ENCODE assay signal across 8 cellular contexts in the genomic region with DNA sequence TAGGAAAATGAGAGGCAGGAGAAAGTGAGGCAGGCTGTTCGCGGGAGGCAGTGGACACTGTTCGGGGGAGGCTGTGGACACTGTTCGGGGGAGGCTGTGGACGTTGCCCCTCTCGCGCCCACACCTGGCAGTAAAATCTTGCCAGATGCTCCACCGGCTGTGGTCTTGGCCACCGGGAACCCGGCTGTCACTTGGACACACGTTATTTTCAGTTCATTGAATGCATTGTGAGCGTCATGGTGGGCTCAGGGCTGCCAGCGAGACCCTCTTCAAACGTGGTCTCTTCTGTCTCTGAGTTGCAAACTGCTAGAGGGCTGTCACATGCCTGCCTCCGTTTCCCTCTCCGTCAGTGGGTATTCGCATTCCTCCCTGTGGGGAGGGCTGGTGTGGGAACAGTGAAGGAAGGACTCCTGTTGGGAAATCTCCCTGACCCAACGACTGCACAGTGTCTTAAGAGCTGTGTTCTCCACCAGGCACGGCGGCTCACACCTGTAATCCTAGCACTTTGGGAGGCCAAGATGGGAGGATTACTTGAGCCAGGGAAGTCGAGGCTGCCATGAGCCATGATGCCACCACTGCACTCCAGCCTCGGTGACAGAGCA. TPM values are rescaled to one million over a fixed set of nuclear protein-coding genes. Genes with fewer than 3 reads are reported as not detected.
A peak's percentile ranks its signal among the peaks of the same experiment; 100 is the strongest.
DNase-seq lines count a peak whose midpoint lies in the region; ATAC-seq and TF ChIP-seq lines count a peak whose summit lies in the region.

No MANE protein-coding gene starts in this region.

- H3K79me2 ChIP-seq in OCI-LY3 (ENCODE audit: low read length), result no peaks in the 10 kb centered on the region

- H3K4me1 Mint-ChIP-seq in CD4-positive, CD25-positive, alpha-beta regulatory T cell, result peaks cover 0 to 30% (median 3%) of the 10 kb centered on the region in 4 donors
- peaks cover 29% of the 10 kb centered on the region for H3K4me1 Mint-ChIP-seq in osteocyte (ENCODE audit: unreplicated experiment)

- H3K9me3 Mint-ChIP-seq in CD4-positive, CD25-positive, alpha-beta regulatory T cell, result no peaks in the 10 kb centered on the region
- no peaks in the 10 kb centered on the region for H3K9me3 Mint-ChIP-seq in osteocyte (ENCODE audit: unreplicated experiment)

- peaks cover 21% of the 10 kb centered on the region for H3K4me1 ChIP-seq in CD4-positive, CD25-positive, alpha-beta regulatory T cell (ENCODE audit: control insufficient read depth, insufficient read depth, low read length, poor library complexity, severe bottlenecking)
- 0 out of 2 replicates have a peak, but pooled peaks cover 2% of the 10 kb centered on the region for H3K4me1 ChIP-seq in OCI-LY3 (ENCODE audit: low read length)

- peaks cover 4% of the 10 kb centered on the region for H3K36me3 Mint-ChIP-seq in CD4-positive, CD25-positive, alpha-beta regulatory T cell
- H3K36me3 Mint-ChIP-seq in osteocyte (ENCODE audit: unreplicated experiment), result no peaks in the 10 kb centered on the region

- DNase-seq in CD4-positive, CD25-positive, alpha-beta regulatory T cell, result no peak
- DNase-seq in epithelial cell of esophagus (ENCODE audit: low read depth) (no peak), osteocyte (ENCODE audit: extremely low spot score, unreplicated experiment) (no peak), GOT3 (lab: John Stamatoyannopoulos, UW) (no peak)
- no peak for DNase-seq in activated CD8-positive, alpha-beta memory T cell treated with anti-CD3 and anti-CD28 coated beads for 24 hours

- no peaks in the 10 kb centered on the region for H3K27me3 Mint-ChIP-seq in CD4-positive, CD25-positive, alpha-beta regulatory T cell
- H3K27me3 Mint-ChIP-seq in osteocyte (ENCODE audit: unreplicated experiment), result no peaks in the 10 kb centered on the region

- peak overlapping the region in 1 of 3 donors; percentile 26 for H3K27ac Mint-ChIP-seq in CD4-positive, CD25-positive, alpha-beta regulatory T cell
- peak overlapping the region; percentile 28 for H3K27ac Mint-ChIP-seq in osteocyte (ENCODE audit: unreplicated experiment)

- peak overlapping the region; percentile 68 to 83 (median 78) for H3K4me3 Mint-ChIP-seq in CD4-positive, CD25-positive, alpha-beta regulatory T cell
- H3K4me3 Mint-ChIP-seq in osteocyte (ENCODE audit: unreplicated experiment), result peak overlapping the region; percentile 78

- H4K20me1 ChIP-seq in OCI-LY3 (ENCODE audit: insufficient read depth, low read length), result no peaks in the 10 kb centered on the region

- no peaks in the 10 kb centered on the region for H3K36me3 ChIP-seq in CD4-positive, CD25-positive, alpha-beta regulatory T cell (ENCODE audit: control insufficient read depth, insufficient read depth, low read length)
- no peaks in the 10 kb centered on the region for H3K36me3 ChIP-seq in OCI-LY3 (replicated peaks; ENCODE audit: low read depth, low read length)

- H3K9ac ChIP-seq in OCI-LY3 (ENCODE audit: low read length), result no peak overlapping the region; the same call in 1 of the 2 replicates

- H3K27ac ChIP-seq in CD4-positive, CD25-positive, alpha-beta regulatory T cell (ENCODE audit: insufficient read depth, low read length, poor library complexity, severe bottlenecking), result no peak overlapping the region
- H3K27ac ChIP-seq in OCI-LY3 (ENCODE audit: low read length), result no peak overlapping the region

- H3K4me2 ChIP-seq in OCI-LY3 (ENCODE audit: low read length), result peak overlapping the region; percentile 64

- no peaks in the 10 kb centered on the region for H3K9me3 ChIP-seq in CD4-positive, CD25-positive, alpha-beta regulatory T cell (ENCODE audit: control insufficient read depth in 2 of 2, low read length in 2 of 2)
- H3K9me3 ChIP-seq in OCI-LY3 (ENCODE audit: insufficient read depth, low read length), result no peaks in the 10 kb centered on the region

- H2AFZ ChIP-seq in OCI-LY3 (ENCODE audit: low read depth, low read length), result no peak overlapping the region

- H3K4me3 ChIP-seq in CD4-positive, CD25-positive, alpha-beta regulatory T cell (ENCODE audit: low read depth, low read length), result peak overlapping the region; percentile 26
- H3K4me3 ChIP-seq in OCI-LY3 (ENCODE audit: low read length), result peak overlapping the region; percentile 83
- peak overlapping the region; percentile 62 for H3K4me3 ChIP-seq in epithelial cell of esophagus (ENCODE audit: low read length)

- H3K27me3 ChIP-seq in CD4-positive, CD25-positive, alpha-beta regulatory T cell (ENCODE audit: control insufficient read depth, insufficient read depth, low read length), result no peaks in the 10 kb centered on the region
- peaks cover 24% of the 10 kb centered on the region for H3K27me3 ChIP-seq in OCI-LY3 (ENCODE audit: low read depth, low read length)

- no peak for ATAC-seq in CD4-positive, CD25-positive, alpha-beta regulatory T cell (ENCODE audit: low read depth in 2 of 2)
- ATAC-seq in HG02798 (IDR thresholded peaks at IDR 0.05; ENCODE audit: poor library complexity, unreplicated experiment) (no peak), HG02884 (IDR thresholded peaks at IDR 0.05; ENCODE audit: unreplicated experiment) (no peak)

- TF ChIP-seq CTCF in OCI-LY3 (IDR thresholded peaks at IDR 0.05; ENCODE audit: low read depth, low read length) (no peak), epithelial cell of esophagus (IDR thresholded peaks at IDR 0.05; ENCODE audit: insufficient read depth, low read depth, low read length, missing control alignments) (no peak), osteocyte (IDR thresholded peaks at IDR 0.05) (no peak)

RNA-seq across cellular contexts. Expression of a gene that starts 1.4 kb away (rescaled TPM):
- 44.4 TPM for total RNA-seq in CD4-positive, CD25-positive, alpha-beta regulatory T cell
- polyA plus RNA-seq in CD4-positive, CD25-positive, alpha-beta regulatory T cell, result 10 to 100 TPM; 29.2 to 37.6 (median 33.3) TPM
- 13.5 and 14.8 TPM in 2 replicates for total RNA-seq in osteocyte

RNA-seq across cellular contexts. Expression of a gene that starts 49.0 kb away (rescaled TPM):
- 2.6 TPM for total RNA-seq in CD4-positive, CD25-positive, alpha-beta regulatory T cell
- under 1 TPM in 3 of 4 donors, not detected in 1; 0.18 to 0.59 (median 0.42) TPM for polyA plus RNA-seq in CD4-positive, CD25-positive, alpha-beta regulatory T cell
- total RNA-seq in osteocyte, result 0.89 and 1.5 TPM in 2 replicates

Comparison
In these comparisons a context has a peak if more than half of its experiments do, and no peak if none do; other contexts are left out.
1. H3K4me3 ChIP-seq: peak in every context shown above with its lines; median percentile 83 in OCI-LY3; 62 in epithelial cell of esophagus; 26 in CD4-positive, CD25-positive, alpha-beta regulatory T cell.